Comparison of ENCODE assay signal across 1 cellular context in the genomic region with DNA sequence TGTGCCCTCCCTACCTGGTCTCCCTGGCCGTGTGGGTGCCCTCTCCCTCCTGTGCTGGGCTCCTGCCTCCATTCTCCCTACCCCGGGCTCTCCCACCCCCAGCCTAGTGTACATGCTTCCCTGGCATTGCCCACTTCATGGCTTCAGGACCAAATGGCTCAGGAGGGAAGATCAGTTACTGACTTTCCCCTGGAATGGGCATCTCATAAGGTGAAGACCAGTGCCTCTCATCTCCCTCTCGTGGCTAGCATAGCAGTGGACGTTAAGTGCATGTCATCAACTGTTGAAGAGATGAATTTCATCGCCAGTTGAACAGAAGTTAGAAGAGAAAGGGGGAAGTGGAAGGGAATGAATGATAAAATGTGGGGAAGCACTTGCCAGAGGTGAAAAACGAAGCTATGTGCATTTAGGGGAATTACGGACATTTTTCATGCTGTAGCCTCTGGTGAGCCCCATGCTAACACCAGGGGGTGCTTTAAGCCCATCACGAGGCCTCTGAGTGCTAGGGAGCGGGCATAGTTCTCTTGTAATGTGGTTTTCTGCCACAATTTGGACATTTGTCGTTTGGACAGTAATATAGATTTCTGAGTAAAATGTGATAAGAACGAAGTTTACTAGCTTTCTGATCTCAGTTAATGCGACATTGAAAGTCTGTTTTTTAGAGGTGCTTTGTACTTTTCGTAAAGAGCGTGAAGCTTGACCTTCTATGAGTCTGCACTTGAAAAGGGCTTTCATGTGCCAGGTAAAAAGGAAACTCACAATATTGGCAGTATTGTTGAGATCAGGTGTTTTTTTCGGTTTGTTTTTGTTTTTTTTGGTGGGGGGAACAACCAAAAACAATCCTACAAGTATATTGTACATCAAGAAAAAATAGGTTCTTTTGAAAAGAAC.
TF ChIP-seq lines count a peak whose summit lies in the region.

No MANE protein-coding gene starts in this region.

TF ChIP-seq in HepG2, 621 proteins besides CTCF, POLR2A, EP300 and RAD21 (continued from another document and continues in another):
- TF ChIP-seq, protein P1, sequence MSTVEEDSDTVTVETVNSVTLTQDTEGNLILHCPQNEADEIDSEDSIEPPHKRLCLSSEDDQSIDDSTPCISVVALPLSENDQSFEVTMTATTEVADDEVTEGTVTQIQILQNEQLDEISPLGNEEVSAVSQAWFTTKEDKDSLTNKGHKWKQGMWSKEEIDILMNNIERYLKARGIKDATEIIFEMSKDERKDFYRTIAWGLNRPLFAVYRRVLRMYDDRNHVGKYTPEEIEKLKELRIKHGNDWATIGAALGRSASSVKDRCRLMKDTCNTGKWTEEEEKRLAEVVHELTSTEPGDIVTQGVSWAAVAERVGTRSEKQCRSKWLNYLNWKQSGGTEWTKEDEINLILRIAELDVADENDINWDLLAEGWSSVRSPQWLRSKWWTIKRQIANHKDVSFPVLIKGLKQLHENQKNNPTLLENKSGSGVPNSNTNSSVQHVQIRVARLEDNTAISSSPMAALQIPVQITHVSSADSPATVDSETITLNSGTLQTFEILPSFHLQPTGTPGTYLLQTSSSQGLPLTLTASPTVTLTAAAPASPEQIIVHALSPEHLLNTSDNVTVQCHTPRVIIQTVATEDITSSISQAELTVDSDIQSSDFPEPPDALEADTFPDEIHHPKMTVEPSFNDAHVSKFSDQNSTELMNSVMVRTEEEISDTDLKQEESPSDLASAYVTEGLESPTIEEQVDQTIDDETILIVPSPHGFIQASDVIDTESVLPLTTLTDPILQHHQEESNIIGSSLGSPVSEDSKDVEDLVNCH (CRISPR knock-in tag; IDR thresholded peaks at IDR 0.05): no peak
- TF ChIP-seq GPN1 (CRISPR knock-in tag; IDR thresholded peaks at IDR 0.05; ENCODE audit: borderline replicate concordance) (no peak), ZNF547 (CRISPR knock-in tag; IDR thresholded peaks at IDR 0.05) (no peak), SIX1 (CRISPR knock-in tag; IDR thresholded peaks at IDR 0.05; ENCODE audit: borderline replicate concordance) (no peak), CBX5 (CRISPR knock-in tag; IDR thresholded peaks at IDR 0.05; ENCODE audit: borderline replicate concordance) (no peak), THYN1 (CRISPR knock-in tag; IDR thresholded peaks at IDR 0.05; ENCODE audit: borderline replicate concordance, low read depth) (no peak), TBX2 (CRISPR knock-in tag; IDR thresholded peaks at IDR 0.05; ENCODE audit: borderline replicate concordance) (no peak), HNRNPUL1 (IDR thresholded peaks at IDR 0.05; ENCODE audit: low read depth, low read length) (no peak), NFYC (CRISPR knock-in tag; IDR thresholded peaks at IDR 0.05) (no peak), BCL6 (CRISPR knock-in tag; IDR thresholded peaks at IDR 0.05) (0 out of 2 replicates have a peak, but pooled peaks have one; percentile 18), HDAC6 (IDR thresholded peaks at IDR 0.05; ENCODE audit: low read depth, low read length) (no peak), MTA3 (CRISPR knock-in tag; IDR thresholded peaks at IDR 0.05) (no peak), ZNF660 (CRISPR knock-in tag; IDR thresholded peaks at IDR 0.05; ENCODE audit: borderline replicate concordance, low read depth) (no peak), ZNF839 (CRISPR knock-in tag; IDR thresholded peaks at IDR 0.05; ENCODE audit: borderline replicate concordance) (no peak), ZNF605 (CRISPR knock-in tag; IDR thresholded peaks at IDR 0.05) (0 out of 2 replicates have a peak, but pooled peaks have one; percentile 40), CEBPG (CRISPR knock-in tag; IDR thresholded peaks at IDR 0.05) (peak; percentile 20; the same call in 1 of the 2 replicates), SNAPC2 (CRISPR knock-in tag; IDR thresholded peaks at IDR 0.05) (no peak), FOXO1 (CRISPR knock-in tag; IDR thresholded peaks at IDR 0.05) (no peak), ELF4 (CRISPR knock-in tag; IDR thresholded peaks at IDR 0.05; ENCODE audit: borderline replicate concordance) (peak; percentile 43; the same call in 1 of the 2 replicates), ZNF747 (CRISPR knock-in tag; IDR thresholded peaks at IDR 0.05; ENCODE audit: borderline replicate concordance) (no peak), ZSCAN31 (CRISPR knock-in tag; IDR thresholded peaks at IDR 0.05; ENCODE audit: low read depth) (0 out of 2 replicates have a peak, but pooled peaks have one; percentile 52), ZBTB38 (CRISPR knock-in tag; IDR thresholded peaks at IDR 0.05) (0 out of 2 replicates have a peak, but pooled peaks have one; percentile 21), SAP130 (CRISPR knock-in tag; IDR thresholded peaks at IDR 0.05; ENCODE audit: low read depth) (no peak), JUND (CRISPR knock-in tag; IDR thresholded peaks at IDR 0.05) (no peak)
- TF ChIP-seq, protein P2, sequence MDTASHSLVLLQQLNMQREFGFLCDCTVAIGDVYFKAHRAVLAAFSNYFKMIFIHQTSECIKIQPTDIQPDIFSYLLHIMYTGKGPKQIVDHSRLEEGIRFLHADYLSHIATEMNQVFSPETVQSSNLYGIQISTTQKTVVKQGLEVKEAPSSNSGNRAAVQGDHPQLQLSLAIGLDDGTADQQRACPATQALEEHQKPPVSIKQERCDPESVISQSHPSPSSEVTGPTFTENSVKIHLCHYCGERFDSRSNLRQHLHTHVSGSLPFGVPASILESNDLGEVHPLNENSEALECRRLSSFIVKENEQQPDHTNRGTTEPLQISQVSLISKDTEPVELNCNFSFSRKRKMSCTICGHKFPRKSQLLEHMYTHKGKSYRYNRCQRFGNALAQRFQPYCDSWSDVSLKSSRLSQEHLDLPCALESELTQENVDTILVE (CRISPR knock-in tag; IDR thresholded peaks at IDR 0.05): no peak
- TF ChIP-seq, protein P3, sequence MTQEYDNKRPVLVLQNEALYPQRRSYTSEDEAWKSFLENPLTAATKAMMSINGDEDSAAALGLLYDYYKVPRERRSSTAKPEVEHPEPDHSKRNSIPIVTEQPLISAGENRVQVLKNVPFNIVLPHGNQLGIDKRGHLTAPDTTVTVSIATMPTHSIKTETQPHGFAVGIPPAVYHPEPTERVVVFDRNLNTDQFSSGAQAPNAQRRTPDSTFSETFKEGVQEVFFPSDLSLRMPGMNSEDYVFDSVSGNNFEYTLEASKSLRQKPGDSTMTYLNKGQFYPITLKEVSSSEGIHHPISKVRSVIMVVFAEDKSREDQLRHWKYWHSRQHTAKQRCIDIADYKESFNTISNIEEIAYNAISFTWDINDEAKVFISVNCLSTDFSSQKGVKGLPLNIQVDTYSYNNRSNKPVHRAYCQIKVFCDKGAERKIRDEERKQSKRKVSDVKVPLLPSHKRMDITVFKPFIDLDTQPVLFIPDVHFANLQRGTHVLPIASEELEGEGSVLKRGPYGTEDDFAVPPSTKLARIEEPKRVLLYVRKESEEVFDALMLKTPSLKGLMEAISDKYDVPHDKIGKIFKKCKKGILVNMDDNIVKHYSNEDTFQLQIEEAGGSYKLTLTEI (CRISPR knock-in tag; conservative IDR thresholded peaks at IDR 0.05): no peak
- TF ChIP-seq, protein P4, sequence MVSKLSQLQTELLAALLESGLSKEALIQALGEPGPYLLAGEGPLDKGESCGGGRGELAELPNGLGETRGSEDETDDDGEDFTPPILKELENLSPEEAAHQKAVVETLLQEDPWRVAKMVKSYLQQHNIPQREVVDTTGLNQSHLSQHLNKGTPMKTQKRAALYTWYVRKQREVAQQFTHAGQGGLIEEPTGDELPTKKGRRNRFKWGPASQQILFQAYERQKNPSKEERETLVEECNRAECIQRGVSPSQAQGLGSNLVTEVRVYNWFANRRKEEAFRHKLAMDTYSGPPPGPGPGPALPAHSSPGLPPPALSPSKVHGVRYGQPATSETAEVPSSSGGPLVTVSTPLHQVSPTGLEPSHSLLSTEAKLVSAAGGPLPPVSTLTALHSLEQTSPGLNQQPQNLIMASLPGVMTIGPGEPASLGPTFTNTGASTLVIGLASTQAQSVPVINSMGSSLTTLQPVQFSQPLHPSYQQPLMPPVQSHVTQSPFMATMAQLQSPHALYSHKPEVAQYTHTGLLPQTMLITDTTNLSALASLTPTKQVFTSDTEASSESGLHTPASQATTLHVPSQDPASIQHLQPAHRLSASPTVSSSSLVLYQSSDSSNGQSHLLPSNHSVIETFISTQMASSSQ (IDR thresholded peaks at IDR 0.05; ENCODE audit: low read depth): no peak
- TF ChIP-seq, protein P4 (CRISPR knock-in tag; IDR thresholded peaks at IDR 0.05; ENCODE audit: borderline replicate concordance): no peak
- TF ChIP-seq, protein P5, sequence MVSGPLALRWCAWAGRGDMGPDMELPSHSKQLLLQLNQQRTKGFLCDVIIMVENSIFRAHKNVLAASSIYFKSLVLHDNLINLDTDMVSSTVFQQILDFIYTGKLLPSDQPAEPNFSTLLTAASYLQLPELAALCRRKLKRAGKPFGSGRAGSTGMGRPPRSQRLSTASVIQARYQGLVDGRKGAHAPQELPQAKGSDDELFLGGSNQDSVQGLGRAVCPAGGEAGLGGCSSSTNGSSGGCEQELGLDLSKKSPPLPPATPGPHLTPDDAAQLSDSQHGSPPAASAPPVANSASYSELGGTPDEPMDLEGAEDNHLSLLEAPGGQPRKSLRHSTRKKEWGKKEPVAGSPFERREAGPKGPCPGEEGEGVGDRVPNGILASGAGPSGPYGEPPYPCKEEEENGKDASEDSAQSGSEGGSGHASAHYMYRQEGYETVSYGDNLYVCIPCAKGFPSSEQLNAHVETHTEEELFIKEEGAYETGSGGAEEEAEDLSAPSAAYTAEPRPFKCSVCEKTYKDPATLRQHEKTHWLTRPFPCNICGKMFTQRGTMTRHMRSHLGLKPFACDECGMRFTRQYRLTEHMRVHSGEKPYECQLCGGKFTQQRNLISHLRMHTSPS (CRISPR knock-in tag; IDR thresholded peaks at IDR 0.05; ENCODE audit: low read depth): no peak
- TF ChIP-seq, protein P6, sequence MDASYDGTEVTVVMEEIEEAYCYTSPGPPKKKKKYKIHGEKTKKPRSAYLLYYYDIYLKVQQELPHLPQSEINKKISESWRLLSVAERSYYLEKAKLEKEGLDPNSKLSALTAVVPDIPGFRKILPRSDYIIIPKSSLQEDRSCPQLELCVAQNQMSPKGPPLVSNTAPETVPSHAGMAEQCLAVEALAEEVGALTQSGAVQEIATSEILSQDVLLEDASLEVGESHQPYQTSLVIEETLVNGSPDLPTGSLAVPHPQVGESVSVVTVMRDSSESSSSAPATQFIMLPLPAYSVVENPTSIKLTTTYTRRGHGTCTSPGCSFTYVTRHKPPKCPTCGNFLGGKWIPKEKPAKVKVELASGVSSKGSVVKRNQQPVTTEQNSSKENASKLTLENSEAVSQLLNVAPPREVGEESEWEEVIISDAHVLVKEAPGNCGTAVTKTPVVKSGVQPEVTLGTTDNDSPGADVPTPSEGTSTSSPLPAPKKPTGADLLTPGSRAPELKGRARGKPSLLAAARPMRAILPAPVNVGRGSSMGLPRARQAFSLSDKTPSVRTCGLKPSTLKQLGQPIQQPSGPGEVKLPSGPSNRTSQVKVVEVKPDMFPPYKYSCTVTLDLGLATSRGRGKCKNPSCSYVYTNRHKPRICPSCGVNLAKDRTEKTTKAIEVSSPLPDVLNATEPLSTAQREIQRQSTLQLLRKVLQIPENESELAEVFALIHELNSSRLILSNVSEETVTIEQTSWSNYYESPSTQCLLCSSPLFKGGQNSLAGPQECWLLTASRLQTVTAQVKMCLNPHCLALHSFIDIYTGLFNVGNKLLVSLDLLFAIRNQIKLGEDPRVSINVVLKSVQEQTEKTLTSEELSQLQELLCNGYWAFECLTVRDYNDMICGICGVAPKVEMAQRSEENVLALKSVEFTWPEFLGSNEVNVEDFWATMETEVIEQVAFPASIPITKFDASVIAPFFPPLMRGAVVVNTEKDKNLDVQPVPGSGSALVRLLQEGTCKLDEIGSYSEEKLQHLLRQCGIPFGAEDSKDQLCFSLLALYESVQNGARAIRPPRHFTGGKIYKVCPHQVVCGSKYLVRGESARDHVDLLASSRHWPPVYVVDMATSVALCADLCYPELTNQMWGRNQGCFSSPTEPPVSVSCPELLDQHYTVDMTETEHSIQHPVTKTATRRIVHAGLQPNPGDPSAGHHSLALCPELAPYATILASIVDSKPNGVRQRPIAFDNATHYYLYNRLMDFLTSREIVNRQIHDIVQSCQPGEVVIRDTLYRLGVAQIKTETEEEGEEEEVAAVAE (CRISPR knock-in tag; IDR thresholded peaks at IDR 0.05; ENCODE audit: borderline replicate concordance): no peak
- TF ChIP-seq, protein P7, sequence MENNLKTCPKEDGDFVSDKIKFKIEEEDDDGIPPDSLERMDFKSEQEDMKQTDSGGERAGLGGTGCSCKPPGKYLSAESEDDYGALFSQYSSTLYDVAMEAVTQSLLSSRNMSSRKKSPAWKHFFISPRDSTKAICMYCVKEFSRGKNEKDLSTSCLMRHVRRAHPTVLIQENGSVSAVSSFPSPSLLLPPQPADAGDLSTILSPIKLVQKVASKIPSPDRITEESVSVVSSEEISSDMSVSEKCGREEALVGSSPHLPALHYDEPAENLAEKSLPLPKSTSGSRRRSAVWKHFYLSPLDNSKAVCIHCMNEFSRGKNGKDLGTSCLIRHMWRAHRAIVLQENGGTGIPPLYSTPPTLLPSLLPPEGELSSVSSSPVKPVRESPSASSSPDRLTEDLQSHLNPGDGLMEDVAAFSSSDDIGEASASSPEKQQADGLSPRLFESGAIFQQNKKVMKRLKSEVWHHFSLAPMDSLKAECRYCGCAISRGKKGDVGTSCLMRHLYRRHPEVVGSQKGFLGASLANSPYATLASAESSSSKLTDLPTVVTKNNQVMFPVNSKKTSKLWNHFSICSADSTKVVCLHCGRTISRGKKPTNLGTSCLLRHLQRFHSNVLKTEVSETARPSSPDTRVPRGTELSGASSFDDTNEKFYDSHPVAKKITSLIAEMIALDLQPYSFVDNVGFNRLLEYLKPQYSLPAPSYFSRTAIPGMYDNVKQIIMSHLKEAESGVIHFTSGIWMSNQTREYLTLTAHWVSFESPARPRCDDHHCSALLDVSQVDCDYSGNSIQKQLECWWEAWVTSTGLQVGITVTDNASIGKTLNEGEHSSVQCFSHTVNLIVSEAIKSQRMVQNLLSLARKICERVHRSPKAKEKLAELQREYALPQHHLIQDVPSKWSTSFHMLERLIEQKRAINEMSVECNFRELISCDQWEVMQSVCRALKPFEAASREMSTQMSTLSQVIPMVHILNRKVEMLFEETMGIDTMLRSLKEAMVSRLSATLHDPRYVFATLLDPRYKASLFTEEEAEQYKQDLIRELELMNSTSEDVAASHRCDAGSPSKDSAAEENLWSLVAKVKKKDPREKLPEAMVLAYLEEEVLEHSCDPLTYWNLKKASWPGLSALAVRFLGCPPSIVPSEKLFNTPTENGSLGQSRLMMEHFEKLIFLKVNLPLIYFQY (CRISPR knock-in tag; IDR thresholded peaks at IDR 0.05; ENCODE audit: borderline replicate concordance): peak; percentile 71; the same call in 1 of the 2 replicates
